In genomic region chr1:15411593-15412487, GRCh38 we compare ENCODE assay signal across 8 cellular contexts. TPM values are rescaled to one million over a fixed set of nuclear protein-coding genes. Genes with fewer than 3 reads are reported as not detected.
DNase-seq lines count a peak whose midpoint lies in the region; ATAC-seq and TF ChIP-seq lines count a peak whose summit lies in the region.

No MANE protein-coding gene starts in this region.

- H3K4me3 ChIP-seq in DOHH2 (ENCODE audit: low read length) (peak overlapping the region; percentile 94), MG63 (peak overlapping the region; percentile 74), fibroblast of pulmonary artery (replicated peaks; ENCODE audit: low read depth, low read length) (peak overlapping the region; percentile 68)

- no peaks in the 10 kb centered on the region for H3K9me2 ChIP-seq in DOHH2 (replicated peaks; ENCODE audit: control insufficient read depth, low read length)

- H3K4me1 ChIP-seq in DOHH2 (ENCODE audit: control insufficient read depth, low read length) = peaks cover 41% of the 10 kb centered on the region

- H3K4me2 ChIP-seq in DOHH2 (ENCODE audit: low read length) = peak overlapping the region; percentile 80

- peak overlapping the region; percentile 13; the same call in 1 of the 2 replicates for H3K27ac ChIP-seq in DOHH2 (ENCODE audit: low read depth, low read length)

- intact Hi-C loops in posterior vena cava (cut with DNase I) = no loop called here

- H3K27me3 ChIP-seq in DOHH2 (ENCODE audit: control insufficient read depth, low read length) = peaks cover 26% of the 10 kb centered on the region
- H3K27me3 ChIP-seq in MG63 = no peaks in the 10 kb centered on the region

- DNase-seq in MG63 (no peak), fibroblast of pulmonary artery (ENCODE audit: low read depth) (peak; percentile 22), posterior vena cava (ENCODE audit: low spot score) (peak; percentile 88), NCI-H1930 (lab: John Stamatoyannopoulos, UW) (no peak)
- peak; percentile 80 for DNase-seq in activated CD8-positive, alpha-beta memory T cell treated with anti-CD3 and anti-CD28 coated beads, Interleukin-2, amount 50 U/mL, for 48 hours
- no peak for DNase-seq in effector CD8-positive, alpha-beta T cell (lab: John Stamatoyannopoulos, UW)

- TF ChIP-seq CTCF in DOHH2 (IDR thresholded peaks at IDR 0.05; ENCODE audit: low read depth, low read length, poor library complexity, severe bottlenecking) = no peak
- no peak for TF ChIP-seq CTCF in fibroblast of pulmonary artery (IDR thresholded peaks at IDR 0.05; ENCODE audit: low read length, missing control alignments)

- peaks cover 32% of the 10 kb centered on the region for H3K36me3 ChIP-seq in DOHH2 (ENCODE audit: control insufficient read depth, low read length)
- peaks cover 34% of the 10 kb centered on the region for H3K36me3 ChIP-seq in MG63

- H4K20me1 ChIP-seq in DOHH2 (ENCODE audit: control insufficient read depth, insufficient read depth, low read depth, low read length) = peaks cover 22% of the 10 kb centered on the region; the same call in 1 of the 2 replicates

- peaks cover 66% of the 10 kb centered on the region for H3K79me2 ChIP-seq in DOHH2 (ENCODE audit: control insufficient read depth, low read length)

- H3K9me3 ChIP-seq in DOHH2 (ENCODE audit: control insufficient read depth, insufficient read depth, low read length) = no peaks in the 10 kb centered on the region
- H3K9me3 ChIP-seq in MG63 = no peaks in the 10 kb centered on the region

- H3F3A ChIP-seq in DOHH2 (ENCODE audit: control insufficient read depth, insufficient read depth) = peaks cover 8% of the 10 kb centered on the region

- peak; percentile 62 for ATAC-seq in GM21528 (IDR thresholded peaks at IDR 0.05; ENCODE audit: low FRiP score, unreplicated experiment)

RNA-seq across cellular contexts. Expression of gene EFHD2, which starts 2.2 kb away (rescaled TPM):
- total RNA-seq in MG63 (2014; rRNA removed; shearing (Covaris generic); ENCODE audit: low replicate concordance) = 69.5 and 92.0 TPM in 2 replicates
- 10 to 100 TPM; 33.4 to 39.8 TPM for total RNA-seq in posterior vena cava

RNA-seq across cellular contexts. Expression of gene CTRC, which starts 26.4 kb away (rescaled TPM):
- total RNA-seq in MG63 (2014; rRNA removed; shearing (Covaris generic); ENCODE audit: low replicate concordance) = not detected in 2 replicates
- 1 to 10 TPM in 1 of 2 donors, not detected in 1; 1.8 TPM for total RNA-seq in posterior vena cava

RNA-seq across cellular contexts. Expression of gene CELA2A, which starts 44.7 kb away (rescaled TPM):
- total RNA-seq in MG63 (2014; rRNA removed; shearing (Covaris generic); ENCODE audit: low replicate concordance) = not detected in 2 replicates
- total RNA-seq in posterior vena cava = 1 to 10 TPM in 1 of 2 donors, not detected in 1; 1.6 TPM

Comparison
In these comparisons a context has a peak if more than half of its experiments do, and no peak if none do; other contexts are left out.
1. DNase-seq: peak in activated CD8-positive, alpha-beta memory T cell treated with anti-CD3 and anti-CD28 coated beads, Interleukin-2, amount 50 U/mL, for 48 hours (single experiment), fibroblast of pulmonary artery (single experiment) and posterior vena cava (single experiment); none in MG63 (single experiment), NCI-H1930 (0 of 2) and effector CD8-positive, alpha-beta T cell (single experiment).
2. Peak in every context shown above with its lines, with median percentiles within 50 percentile points of each other: H3K4me3 ChIP-seq.